1 cellular context compared by ENCODE assay signal in genomic region chr12:124228050-124228711, GRCh38.
TF ChIP-seq lines count a peak whose summit lies in the region.

No MANE protein-coding gene starts in this region.

TF ChIP-seq in K562, 482 proteins besides CTCF, POLR2A, EP300 and RAD21 (continued from another document):
- peak; percentile 91 for TF ChIP-seq MGA (IDR thresholded peaks at IDR 0.05)
- TF ChIP-seq SNAPC5 (CRISPR knock-in tag; IDR thresholded peaks at IDR 0.05): no peak
- no peak for TF ChIP-seq POLR3G (IDR thresholded peaks at IDR 0.05; ENCODE audit: extremely low read depth, insufficient read length, insufficient replicate concordance)
- peak; percentile 18; the same call in 1 of the 2 replicates for TF ChIP-seq EP400 (IDR thresholded peaks at IDR 0.05)
- peak; percentile 18; the same call in 1 of the 2 replicates for TF ChIP-seq CXXC5 (CRISPR knock-in tag; IDR thresholded peaks at IDR 0.05)
- TF ChIP-seq MXD1 (CRISPR knock-in tag; IDR thresholded peaks at IDR 0.05; ENCODE audit: borderline replicate concordance, poor library complexity, severe bottlenecking): no peak
- peak; percentile 92 for TF ChIP-seq ATF3 (IDR thresholded peaks at IDR 0.05)
- no peak for TF ChIP-seq ATF3 (CRISPR knock-in tag; conservative IDR thresholded peaks at IDR 0.05)
- TF ChIP-seq KAT8 (IDR thresholded peaks at IDR 0.05; ENCODE audit: low read depth): no peak
- TF ChIP-seq TEAD1 (CRISPR knock-in tag; IDR thresholded peaks at IDR 0.05): 0 out of 4 replicates have a peak, but pooled peaks of 1 of the 2 experiments have one; percentile 32
- no peak for TF ChIP-seq ZFX (CRISPR knock-in tag; IDR thresholded peaks at IDR 0.05)
- TF ChIP-seq RUNX1 (IDR thresholded peaks at IDR 0.05; ENCODE audit: low read depth): no peak
- peak; percentile 35; the same call in 1 of the 2 replicates for TF ChIP-seq ZNF766 (CRISPR knock-in tag; conservative IDR thresholded peaks at IDR 0.05)
- TF ChIP-seq L3MBTL2 (IDR thresholded peaks at IDR 0.05): peak; percentile 97
- no peak for TF ChIP-seq GTF2F1 (IDR thresholded peaks at IDR 0.05; ENCODE audit: low read depth, low read length)
- TF ChIP-seq CEBPG (CRISPR knock-in tag; IDR thresholded peaks at IDR 0.05): peak; percentile 58
- peak; percentile 51 to 96 for TF ChIP-seq CEBPG (tag; conservative IDR thresholded peaks at IDR 0.05 in 1 of 2, IDR thresholded peaks at IDR 0.05 in 1 of 2)
- no peak for TF ChIP-seq SAFB (IDR thresholded peaks at IDR 0.05; ENCODE audit: borderline replicate concordance, low read depth, low read length)
- TF ChIP-seq FOSL1 (tag; conservative IDR thresholded peaks at IDR 0.05): no peak
- no peak for TF ChIP-seq HMBOX1 (IDR thresholded peaks at IDR 0.05)
- TF ChIP-seq ATF4 (CRISPR knock-in tag; IDR thresholded peaks at IDR 0.05): peak; percentile 74
- no peak for TF ChIP-seq CREB3 (tag; conservative IDR thresholded peaks at IDR 0.05; ENCODE audit: low read depth)
- TF ChIP-seq ATF7 (IDR thresholded peaks at IDR 0.05): 0 out of 2 replicates have a peak, but pooled peaks have one; percentile 37
- no peak for TF ChIP-seq XRCC5 (IDR thresholded peaks at IDR 0.05; ENCODE audit: low read depth, low read length)
- TF ChIP-seq NR2C2 (CRISPR knock-in tag; IDR thresholded peaks at IDR 0.05): no peak
- TF ChIP-seq NR2C2 (tag; IDR thresholded peaks at IDR 0.05): peak; percentile 72; the same call in 1 of the 2 replicates
